In the genomic region with DNA sequence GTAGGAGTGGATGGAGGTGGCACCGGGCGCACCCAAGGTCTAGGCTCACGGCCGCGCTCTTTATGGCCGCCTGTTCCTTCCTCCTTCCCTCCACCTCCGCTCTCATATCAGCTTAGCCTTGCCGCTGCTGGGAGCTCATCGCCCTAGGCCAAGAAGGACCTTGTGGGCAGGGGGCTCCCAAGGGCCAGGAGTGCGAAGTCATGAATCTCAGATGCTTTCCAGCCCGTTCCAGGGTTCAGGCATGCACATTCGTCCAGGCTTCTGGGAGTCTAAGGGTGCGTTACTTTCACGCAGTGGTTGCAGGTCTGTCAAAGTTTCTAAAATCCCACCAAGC, we compare ENCODE assay signal across 10 cellular contexts. TPM values are rescaled to one million over a fixed set of nuclear protein-coding genes. Genes with fewer than 3 reads are reported as not detected.
A peak's percentile ranks its signal among the peaks of the same experiment; 100 is the strongest.
DNase-seq lines count a peak whose midpoint lies in the region; ATAC-seq, FAIRE-seq and TF ChIP-seq lines count a peak whose summit lies in the region.
"Had no signal": no experiment of that assay in that cellular context is flagged by ENCODE, and none has a peak within 500 bp of the region (broad histone marks: within the 10 kb centered on the region; RNA-seq: fewer than 3 reads in every experiment).

No MANE protein-coding gene starts in this region.

- ATAC-seq in right lobe of liver: no peak
- no peak for ATAC-seq in HepG2
- ATAC-seq in natural killer cell treated with Interleukin-12 subunit alpha and Interleukin-12 subunit beta and Interleukin-15 and Interleukin-18, amount 100 ng/mL, for 72 hours: no peak
- ATAC-seq in GM21367 (IDR thresholded peaks at IDR 0.05; ENCODE audit: unreplicated experiment): no peak

- in situ Hi-C loops in HepG2 (cut with HindIII; ENCODE audit: extremely low pct_ligation_motif_present, low pct_unique_long_range_greater_than_20kb): loop anchor here (5.0 to 10.0 kb wide), 2 partner anchors 43 to 116 kb away; no protein-coding TSS in a partner anchor

- H4K20me1 ChIP-seq in HepG2 (ENCODE audit: insufficient read depth, low read length): no peaks in the 10 kb centered on the region

- peaks cover 0 to 34% (median 20%) of the 10 kb centered on the region in 4 donors for H3K4me1 ChIP-seq in right lobe of liver
- peaks cover 60% of the 10 kb centered on the region for H3K4me1 ChIP-seq in HepG2 (ENCODE audit: insufficient read depth, low read length)
- no peaks in the 10 kb centered on the region for H3K4me1 ChIP-seq in endodermal cell (ENCODE audit: control insufficient read depth, insufficient read depth, low read length)

- 30% methylated on average over 11 of the region's 14 CpGs for WGBS in right lobe of liver (ENCODE audit: insufficient coverage, low coverage, low lambda C conversion rate, missing lambda C conversion rate)
- WGBS in HepG2 (ENCODE audit: low lambda C conversion rate): 97% methylated on average over 14 of the region's 14 CpGs
- WGBS in endodermal cell (ENCODE audit: insufficient coverage in 1 of 2, insufficient read length in 1 of 2), 2 experiments: 42 to 63% methylated on average over 13 to 14 of the region's 14 CpGs

- H3K4me2 ChIP-seq in HepG2 (ENCODE audit: low read depth, low read length): no peak overlapping the region

- no peak for TF ChIP-seq RAD21 in HepG2 (CRISPR knock-in tag; IDR thresholded peaks at IDR 0.05)

- H3K36me3 Mint-ChIP-seq in endodermal cell (ENCODE audit: low read depth): peaks cover 11% of the 10 kb centered on the region
- no peaks in the 10 kb centered on the region for H3K36me3 Mint-ChIP-seq in natural killer cell treated with Interleukin-12 subunit alpha and Interleukin-12 subunit beta and Interleukin-15 and Interleukin-18, amount 100 ng/mL, for 72 hours

- no peak for DNase-seq in right lobe of liver
- DNase-seq in HepG2 (ENCODE audit: low spot score): no peak
- DNase-seq in endodermal cell: no peak
- no peak for DNase-seq in natural killer cell treated with Interleukin-12 subunit alpha and Interleukin-12 subunit beta and Interleukin-15 and Interleukin-18, amount 100 ng/mL, for 72 hours (ENCODE audit: low spot score)
- DNase-seq in GM12892 (ENCODE audit: insufficient read length): no peak
- no peak for DNase-seq in DMS 273 (lab: John Stamatoyannopoulos, UW; ENCODE audit: unreplicated experiment)
- DNase-seq in NCI-H774 (lab: John Stamatoyannopoulos, UW): no peak
- DNase-seq: NK-92 treated with Interleukin-12 subunit alpha and Interleukin-12 subunit beta, amount 100 ng/mL, for 24 hours had no signal

- TF ChIP-seq CTCF in right lobe of liver (IDR thresholded peaks at IDR 0.05) (no peak), HepG2 (CRISPR knock-in tag; IDR thresholded peaks at IDR 0.05) (no peak), endodermal cell (conservative IDR thresholded peaks at IDR 0.05) (no peak)

- peak overlapping the region; percentile 4 to 26 (median 25) for H3K4me3 ChIP-seq in right lobe of liver
- no peak overlapping the region for H3K4me3 ChIP-seq in HepG2 (replicated peaks in 1 of 3; ENCODE audit: insufficient read depth in 1 of 3, low read depth in 2 of 3, low read length in 3 of 3)
- H3K4me3 ChIP-seq in endodermal cell (ENCODE audit: low read length): no peak overlapping the region

- FAIRE-seq in HepG2 (lab: Jason Lieb, UNC) (no peak), GM12892 (lab: Jason Lieb, UNC) (no peak)

- POLR2A ChIA-PET in HepG2 (lab: Yijun Ruan, JAX): interaction anchor here (2.3 to 5.5 kb wide), 5 partner anchors 8 to 45 kb away, joined by 8 to 67 read pairs (median 53); a partner anchor contains a TSS

- H3K4me3 Mint-ChIP-seq in endodermal cell: peak overlapping the region; percentile 46
- H3K4me3 Mint-ChIP-seq in natural killer cell treated with Interleukin-12 subunit alpha and Interleukin-12 subunit beta and Interleukin-15 and Interleukin-18, amount 100 ng/mL, for 72 hours: peak overlapping the region; percentile 48

- BruUV-seq in HepG2 (replicated peaks; lab: Mats Ljungman, UMichigan): no TSS peak

- H3K27ac ChIP-seq in right lobe of liver (no peak overlapping the region), HepG2 (ENCODE audit: extremely low read length, insufficient read depth, low read length) (no peak overlapping the region), endodermal cell (ENCODE audit: low read depth, low read length) (no peak overlapping the region)

- no peak overlapping the region for H2AFZ ChIP-seq in HepG2 (ENCODE audit: low read length)

- peaks cover 0 to 11% (median 0%) of the 10 kb centered on the region in 4 donors for H3K36me3 ChIP-seq in right lobe of liver
- peaks cover 5 to 18% of the 10 kb centered on the region in 2 experiments; a peak in 4 of 5 replicates for H3K36me3 ChIP-seq in HepG2 (replicated peaks in 1 of 2; ENCODE audit: control insufficient read depth in 1 of 2, insufficient read depth in 2 of 2, low read length in 2 of 2)
- no peaks in the 10 kb centered on the region for H3K36me3 ChIP-seq in endodermal cell (ENCODE audit: control insufficient read depth, insufficient read depth, low read length)

- no peak for TF ChIP-seq POLR2A in right lobe of liver (IDR thresholded peaks at IDR 0.05)
- no peak for TF ChIP-seq POLR2A in HepG2 (IDR thresholded peaks at IDR 0.05; ENCODE audit: insufficient read depth in 1 of 2, low read depth in 2 of 2, low read length in 2 of 2)
- TF ChIP-seq POLR2A in GM12892 (IDR thresholded peaks at IDR 0.05; ENCODE audit: low read depth, low read length): no peak

- no peaks in the 10 kb centered on the region for H3K79me2 ChIP-seq in HepG2 (ENCODE audit: insufficient read depth, low read length)

- H3K4me1 Mint-ChIP-seq in endodermal cell: peaks cover 7% of the 10 kb centered on the region
- peaks cover 0 to 10% of the 10 kb centered on the region in 2 donors for H3K4me1 Mint-ChIP-seq in natural killer cell treated with Interleukin-12 subunit alpha and Interleukin-12 subunit beta and Interleukin-15 and Interleukin-18, amount 100 ng/mL, for 72 hours (ENCODE audit: low read depth in 2 of 2)

- intact Hi-C loops in right lobe of liver (cut with DNase I): loop anchor here (5.0 kb wide), 1 partner anchor 43 kb away; no protein-coding TSS in a partner anchor
- intact Hi-C loops in HepG2 (cut with micrococcal nuclease; ENCODE audit: unreplicated experiment): no loop called here

- H3K9me3 ChIP-seq in right lobe of liver (no peaks in the 10 kb centered on the region), HepG2 (ENCODE audit: low read length) (no peaks in the 10 kb centered on the region), endodermal cell (ENCODE audit: control insufficient read depth, low read length) (no peaks in the 10 kb centered on the region)

- H3K27me3 Mint-ChIP-seq in endodermal cell (ENCODE audit: insufficient read depth): peaks cover 48% of the 10 kb centered on the region
- peaks cover 8 to 21% of the 10 kb centered on the region in 2 donors for H3K27me3 Mint-ChIP-seq in natural killer cell treated with Interleukin-12 subunit alpha and Interleukin-12 subunit beta and Interleukin-15 and Interleukin-18, amount 100 ng/mL, for 72 hours

- H3K27ac Mint-ChIP-seq in endodermal cell: no peak overlapping the region
- H3K27ac Mint-ChIP-seq in natural killer cell treated with Interleukin-12 subunit alpha and Interleukin-12 subunit beta and Interleukin-15 and Interleukin-18, amount 100 ng/mL, for 72 hours: no peak overlapping the region

- H3K27me3 ChIP-seq in right lobe of liver (no peaks in the 10 kb centered on the region), HepG2 (ENCODE audit: control insufficient read depth in 1 of 2, insufficient read depth in 2 of 2, low read length in 2 of 2) (no peaks in the 10 kb centered on the region), endodermal cell (ENCODE audit: control insufficient read depth, insufficient read depth, low read length, poor library complexity, severe bottlenecking) (peaks cover 39% of the 10 kb centered on the region)

- H3K9me3 Mint-ChIP-seq in endodermal cell: no peaks in the 10 kb centered on the region
- H3K9me3 Mint-ChIP-seq in natural killer cell treated with Interleukin-12 subunit alpha and Interleukin-12 subunit beta and Interleukin-15 and Interleukin-18, amount 100 ng/mL, for 72 hours: no peaks in the 10 kb centered on the region

- TF ChIP-seq EP300 in HepG2 (IDR thresholded peaks at IDR 0.05; ENCODE audit: low read depth in 2 of 2, low read length in 2 of 2) (no peak), HepG2 (CRISPR knock-in tag; IDR thresholded peaks at IDR 0.05; ENCODE audit: borderline replicate concordance) (no peak)

- H3K9ac ChIP-seq in HepG2 (ENCODE audit: insufficient read depth, low read depth, low read length) (no peak overlapping the region), endodermal cell (ENCODE audit: extremely low read depth, low read length, poor library complexity, severe bottlenecking) (no peak overlapping the region)

- CTCF ChIA-PET in HepG2 (lab: Yijun Ruan, JAX; ENCODE audit: low intra/inter-chr PET ratio, low total read pairs): no interaction called here

RNA-seq across cellular contexts. Expression of a gene that starts 4.1 kb away (rescaled TPM):
- under 1 TPM in 2 of 6 experiments, not detected in 4; 0.29 to 0.83 TPM for total RNA-seq in right lobe of liver
- not detected in 2 replicates for total RNA-seq in HepG2 (2016; rRNA removed; fragmentation: Illumina TruSeq; extraction: Trizol)
- total RNA-seq in HepG2 (2016; cell fraction: cytosol; rRNA removed; fragmentation: Illumina TruSeq; extraction: Trizol; ENCODE audit: low read depth): not detected in 2 replicates
- 0.15 TPM in 1 of 2 replicates, not detected in the other for total RNA-seq in HepG2 (2016; cell fraction: insoluble cytoplasmic fraction; rRNA removed; fragmentation: Illumina TruSeq; extraction: Trizol)
- not detected in 2 replicates for total RNA-seq in HepG2 (2016; cell fraction: membrane; rRNA removed; fragmentation: Illumina TruSeq; extraction: Trizol)
- total RNA-seq in HepG2 (2016; cell fraction: nucleus; rRNA removed; fragmentation: Illumina TruSeq; extraction: Trizol): not detected in 2 replicates
- 0.05 and 0.13 TPM in 2 replicates for polyA plus RNA-seq in HepG2 (2011; rRNA removed)
- 0.06 and 0.12 TPM in 2 replicates for polyA plus RNA-seq in HepG2 (2011; cell fraction: cytosol; rRNA removed)
- polyA plus RNA-seq in HepG2 (2011; cell fraction: nucleus; rRNA removed): 1.1 and 1.7 TPM in 2 replicates
- not detected in 2 replicates for polyA plus RNA-seq in HepG2 (2012)
- polyA plus RNA-seq in HepG2 (2016; cell fraction: cytosol; fragmentation: Illumina TruSeq; extraction: Trizol; ENCODE audit: low read depth): 0.11 TPM in 1 of 2 replicates, not detected in the other
- polyA plus RNA-seq in HepG2 (2016; cell fraction: insoluble cytoplasmic fraction; fragmentation: Illumina TruSeq; extraction: Trizol; ENCODE audit: low read depth): not detected in 2 replicates
- polyA plus RNA-seq in HepG2 (2016; cell fraction: membrane; fragmentation: Illumina TruSeq; extraction: Trizol; ENCODE audit: low read depth): not detected in 2 replicates
- not detected in 2 replicates for polyA plus RNA-seq in HepG2 (2016; cell fraction: nucleus; fragmentation: Illumina TruSeq; extraction: Trizol; ENCODE audit: insufficient read depth, low read depth)
- polyA minus RNA-seq in HepG2 (2011; rRNA and poly(A)+ RNA removed; ENCODE audit: low replicate concordance): 1.8 TPM in 1 of 2 replicates, not detected in the other
- not detected in 2 replicates for polyA minus RNA-seq in HepG2 (2011; cell fraction: cytosol; rRNA and poly(A)+ RNA removed)
- 0.77 TPM in 1 of 2 replicates, not detected in the other for polyA minus RNA-seq in HepG2 (2011; cell fraction: nucleus; rRNA and poly(A)+ RNA removed)
- total RNA-seq in endodermal cell: under 1 TPM; 0.40 to 0.77 TPM
- polyA plus RNA-seq in endodermal cell (2013, experiment 1 of 2): not detected
- polyA plus RNA-seq in endodermal cell (2013, experiment 2 of 2): 0.33 TPM
- not detected for total RNA-seq in natural killer cell treated with Interleukin-12 subunit alpha and Interleukin-12 subunit beta and Interleukin-15 and Interleukin-18, amount 100 ng/mL, for 72 hours
- polyA plus RNA-seq in GM12892 (2012; ENCODE audit: missing spikeins): not detected
- total RNA-seq: dermis microvascular lymphatic vessel endothelial cell had no signal

RNA-seq across cellular contexts. Expression of a gene that starts 11.3 kb away (rescaled TPM):
- total RNA-seq in right lobe of liver: 10 to 100 TPM; 21.9 to 43.0 (median 29.8) TPM
- 50.3 and 56.8 TPM in 2 replicates for total RNA-seq in HepG2 (2016; rRNA removed; fragmentation: Illumina TruSeq; extraction: Trizol)
- total RNA-seq in HepG2 (2016; cell fraction: cytosol; rRNA removed; fragmentation: Illumina TruSeq; extraction: Trizol; ENCODE audit: low read depth): 23.1 and 31.8 TPM in 2 replicates
- total RNA-seq in HepG2 (2016; cell fraction: insoluble cytoplasmic fraction; rRNA removed; fragmentation: Illumina TruSeq; extraction: Trizol): 52.6 and 58.0 TPM in 2 replicates
- total RNA-seq in HepG2 (2016; cell fraction: membrane; rRNA removed; fragmentation: Illumina TruSeq; extraction: Trizol): 32.9 and 38.6 TPM in 2 replicates
- total RNA-seq in HepG2 (2016; cell fraction: nucleus; rRNA removed; fragmentation: Illumina TruSeq; extraction: Trizol): 22.7 and 25.7 TPM in 2 replicates
- polyA plus RNA-seq in HepG2 (2011; rRNA removed): 24.6 and 28.0 TPM in 2 replicates
- polyA plus RNA-seq in HepG2 (2011; cell fraction: cytosol; rRNA removed): 15.8 and 37.3 TPM in 2 replicates
- polyA plus RNA-seq in HepG2 (2011; cell fraction: nucleus; rRNA removed): 35.2 and 54.6 TPM in 2 replicates
- polyA plus RNA-seq in HepG2 (2012): 10.3 and 20.4 TPM in 2 replicates
- 22.8 and 31.3 TPM in 2 replicates for polyA plus RNA-seq in HepG2 (2016; cell fraction: cytosol; fragmentation: Illumina TruSeq; extraction: Trizol; ENCODE audit: low read depth)
- polyA plus RNA-seq in HepG2 (2016; cell fraction: insoluble cytoplasmic fraction; fragmentation: Illumina TruSeq; extraction: Trizol; ENCODE audit: low read depth): 55.4 and 57.3 TPM in 2 replicates
- polyA plus RNA-seq in HepG2 (2016; cell fraction: membrane; fragmentation: Illumina TruSeq; extraction: Trizol; ENCODE audit: low read depth): 28.0 and 32.8 TPM in 2 replicates
- polyA plus RNA-seq in HepG2 (2016; cell fraction: nucleus; fragmentation: Illumina TruSeq; extraction: Trizol; ENCODE audit: insufficient read depth, low read depth): 37.4 and 40.9 TPM in 2 replicates
- polyA minus RNA-seq in HepG2 (2011; rRNA and poly(A)+ RNA removed; ENCODE audit: low replicate concordance): 8.3 and 44.9 TPM in 2 replicates
- 21.9 and 27.6 TPM in 2 replicates for polyA minus RNA-seq in HepG2 (2011; cell fraction: cytosol; rRNA and poly(A)+ RNA removed)
- polyA minus RNA-seq in HepG2 (2011; cell fraction: nucleus; rRNA and poly(A)+ RNA removed): 18.2 TPM in 2 replicates
- 10 to 100 TPM; 22.2 to 26.2 TPM for total RNA-seq in endodermal cell
- polyA plus RNA-seq in endodermal cell (2013, experiment 1 of 2): 22.0 TPM
- polyA plus RNA-seq in endodermal cell (2013, experiment 2 of 2): 17.9 TPM
- total RNA-seq in natural killer cell treated with Interleukin-12 subunit alpha and Interleukin-12 subunit beta and Interleukin-15 and Interleukin-18, amount 100 ng/mL, for 72 hours: 10 to 100 TPM; 11.5 to 12.3 TPM
- polyA plus RNA-seq in GM12892 (2012; ENCODE audit: missing spikeins): 10.9 TPM

RNA-seq across cellular contexts. Expression of a gene that starts 25.1 kb away (rescaled TPM):
- 10 to 100 TPM in 2 of 6 experiments, 1 to 10 TPM in 4; 7.3 to 20.7 (median 9.7) TPM for total RNA-seq in right lobe of liver
- total RNA-seq in HepG2 (2016; rRNA removed; fragmentation: Illumina TruSeq; extraction: Trizol): 31.9 and 33.6 TPM in 2 replicates
- total RNA-seq in HepG2 (2016; cell fraction: cytosol; rRNA removed; fragmentation: Illumina TruSeq; extraction: Trizol; ENCODE audit: low read depth): 14.6 and 15.2 TPM in 2 replicates
- 27.3 and 32.7 TPM in 2 replicates for total RNA-seq in HepG2 (2016; cell fraction: insoluble cytoplasmic fraction; rRNA removed; fragmentation: Illumina TruSeq; extraction: Trizol)
- total RNA-seq in HepG2 (2016; cell fraction: membrane; rRNA removed; fragmentation: Illumina TruSeq; extraction: Trizol): 29.4 and 34.6 TPM in 2 replicates
- total RNA-seq in HepG2 (2016; cell fraction: nucleus; rRNA removed; fragmentation: Illumina TruSeq; extraction: Trizol): 20.7 and 24.5 TPM in 2 replicates
- 28.5 and 33.1 TPM in 2 replicates for polyA plus RNA-seq in HepG2 (2011; rRNA removed)
- 17.8 and 30.6 TPM in 2 replicates for polyA plus RNA-seq in HepG2 (2011; cell fraction: cytosol; rRNA removed)
- polyA plus RNA-seq in HepG2 (2011; cell fraction: nucleus; rRNA removed): 64.2 and 84.7 TPM in 2 replicates
- 14.5 and 14.8 TPM in 2 replicates for polyA plus RNA-seq in HepG2 (2012)
- polyA plus RNA-seq in HepG2 (2016; cell fraction: cytosol; fragmentation: Illumina TruSeq; extraction: Trizol; ENCODE audit: low read depth): 12.7 and 16.5 TPM in 2 replicates
- 32.6 and 37.8 TPM in 2 replicates for polyA plus RNA-seq in HepG2 (2016; cell fraction: insoluble cytoplasmic fraction; fragmentation: Illumina TruSeq; extraction: Trizol; ENCODE audit: low read depth)
- 25.4 and 26.8 TPM in 2 replicates for polyA plus RNA-seq in HepG2 (2016; cell fraction: membrane; fragmentation: Illumina TruSeq; extraction: Trizol; ENCODE audit: low read depth)
- 46.2 and 51.6 TPM in 2 replicates for polyA plus RNA-seq in HepG2 (2016; cell fraction: nucleus; fragmentation: Illumina TruSeq; extraction: Trizol; ENCODE audit: insufficient read depth, low read depth)
- 44.8 and 54.2 TPM in 2 replicates for polyA minus RNA-seq in HepG2 (2011; rRNA and poly(A)+ RNA removed; ENCODE audit: low replicate concordance)
- polyA minus RNA-seq in HepG2 (2011; cell fraction: cytosol; rRNA and poly(A)+ RNA removed): 12.0 and 15.7 TPM in 2 replicates
- 13.5 and 14.0 TPM in 2 replicates for polyA minus RNA-seq in HepG2 (2011; cell fraction: nucleus; rRNA and poly(A)+ RNA removed)
- 10 to 100 TPM; 14.1 to 14.3 TPM for total RNA-seq in endodermal cell
- 22.1 TPM for polyA plus RNA-seq in endodermal cell (2013, experiment 1 of 2)
- polyA plus RNA-seq in endodermal cell (2013, experiment 2 of 2): 23.6 TPM
- 10 to 100 TPM; 23.2 to 42.2 TPM for total RNA-seq in natural killer cell treated with Interleukin-12 subunit alpha and Interleukin-12 subunit beta and Interleukin-15 and Interleukin-18, amount 100 ng/mL, for 72 hours
- polyA plus RNA-seq in GM12892 (2012; ENCODE audit: missing spikeins): 8.7 TPM

RNA-seq across cellular contexts. Expression of a gene that starts 30.2 kb away (rescaled TPM):
- total RNA-seq in right lobe of liver: 100 to 1,000 TPM; 117 to 200 (median 164) TPM
- 514 and 695 TPM in 2 replicates for total RNA-seq in HepG2 (2016; rRNA removed; fragmentation: Illumina TruSeq; extraction: Trizol)
- total RNA-seq in HepG2 (2016; cell fraction: cytosol; rRNA removed; fragmentation: Illumina TruSeq; extraction: Trizol; ENCODE audit: low read depth): 243 and 303 TPM in 2 replicates
- total RNA-seq in HepG2 (2016; cell fraction: insoluble cytoplasmic fraction; rRNA removed; fragmentation: Illumina TruSeq; extraction: Trizol): 490 and 695 TPM in 2 replicates
- 762 and 870 TPM in 2 replicates for total RNA-seq in HepG2 (2016; cell fraction: membrane; rRNA removed; fragmentation: Illumina TruSeq; extraction: Trizol)
- 260 and 289 TPM in 2 replicates for total RNA-seq in HepG2 (2016; cell fraction: nucleus; rRNA removed; fragmentation: Illumina TruSeq; extraction: Trizol)
- 731 and 793 TPM in 2 replicates for polyA plus RNA-seq in HepG2 (2011; rRNA removed)
- polyA plus RNA-seq in HepG2 (2011; cell fraction: cytosol; rRNA removed): 709 and 837 TPM in 2 replicates
- polyA plus RNA-seq in HepG2 (2011; cell fraction: nucleus; rRNA removed): 198 TPM in 2 replicates
- polyA plus RNA-seq in HepG2 (2012): 793 and 993 TPM in 2 replicates
- polyA plus RNA-seq in HepG2 (2016; cell fraction: cytosol; fragmentation: Illumina TruSeq; extraction: Trizol; ENCODE audit: low read depth): 256 and 328 TPM in 2 replicates
- polyA plus RNA-seq in HepG2 (2016; cell fraction: insoluble cytoplasmic fraction; fragmentation: Illumina TruSeq; extraction: Trizol; ENCODE audit: low read depth): 558 and 645 TPM in 2 replicates
- polyA plus RNA-seq in HepG2 (2016; cell fraction: membrane; fragmentation: Illumina TruSeq; extraction: Trizol; ENCODE audit: low read depth): 640 and 832 TPM in 2 replicates
- polyA plus RNA-seq in HepG2 (2016; cell fraction: nucleus; fragmentation: Illumina TruSeq; extraction: Trizol; ENCODE audit: insufficient read depth, low read depth): 328 and 345 TPM in 2 replicates
- polyA minus RNA-seq in HepG2 (2011; rRNA and poly(A)+ RNA removed; ENCODE audit: low replicate concordance): 689 and 781 TPM in 2 replicates
- polyA minus RNA-seq in HepG2 (2011; cell fraction: cytosol; rRNA and poly(A)+ RNA removed): 221 and 268 TPM in 2 replicates
- 133 and 175 TPM in 2 replicates for polyA minus RNA-seq in HepG2 (2011; cell fraction: nucleus; rRNA and poly(A)+ RNA removed)
- 100 to 1,000 TPM; 469 to 541 TPM for total RNA-seq in endodermal cell
- polyA plus RNA-seq in endodermal cell (2013, experiment 1 of 2): 523 TPM
- polyA plus RNA-seq in endodermal cell (2013, experiment 2 of 2): 462 TPM
- 100 to 1,000 TPM; 271 to 340 TPM for total RNA-seq in natural killer cell treated with Interleukin-12 subunit alpha and Interleukin-12 subunit beta and Interleukin-15 and Interleukin-18, amount 100 ng/mL, for 72 hours
- polyA plus RNA-seq in GM12892 (2012; ENCODE audit: missing spikeins): 599 TPM

Comparison
In these comparisons a context has a peak if more than half of its experiments do, and no peak if none do; other contexts are left out.
1. H3K4me3 ChIP-seq: peak in right lobe of liver (3 of 3); none in HepG2 (0 of 3) and endodermal cell (single experiment).